ENCODE assay signal across 32 cellular contexts in genomic region chr4:5958199-5958735, GRCh38. TPM values are rescaled to one million over a fixed set of nuclear protein-coding genes. Genes with fewer than 3 reads are reported as not detected.
"Had no signal": no experiment of that assay in that cellular context is flagged by ENCODE, and none has a peak within 500 bp of the region (broad histone marks: within the 10 kb centered on the region; RNA-seq: fewer than 3 reads in every experiment).

No MANE protein-coding gene starts in this region.

- H3K9me3 ChIP-seq: colonic mucosa, esophagus squamous epithelium, heart right ventricle, ovary, psoas muscle, spleen, thoracic aorta, tibial nerve, upper lobe of left lung, uterus had no signal

- H3K27me3 Mint-ChIP-seq: stimulated activated memory B cell treated with anti-CD40 and anti-IgM and Interleukin-4, amounts not matched to agents 10 μg/mL and 1 μg/mL and 100 μg/mL, for 72 hours; stimulated activated naive CD8-positive, alpha-beta T cell treated with anti-CD3 and anti-CD28 coated beads, Interleukin-15, Interleukin-2, amounts not matched to agents 100 ng/mL and 50 ng/mL, for 24 hours had no signal

- H3K36me3 ChIP-seq: colonic mucosa, esophagus squamous epithelium, heart right ventricle, neural progenitor cell, ovary, spleen, thoracic aorta, tibial nerve, upper lobe of left lung, uterus had no signal

- DNase-seq: colonic mucosa; dermis blood vessel endothelial cell; effector memory CD4-positive, alpha-beta T cell; erythroblast; esophagus squamous epithelium; foreskin melanocyte; glutamatergic neuron; heart right ventricle; hippocampal formation; mesenchymal stem cell; midbrain; naive thymus-derived CD4-positive, alpha-beta T cell; occipital lobe; ovary; psoas muscle; right cardiac atrium; spleen; stimulated activated CD4-positive, alpha-beta T cell treated with anti-CD3 and anti-CD28 coated beads, Interleukin-4, amount 100 ng/mL, for 4 hours; uterus had no signal

- H3K4me1 ChIP-seq: colonic mucosa, psoas muscle, tibial nerve, uterus had no signal

- H3K4me3 ChIP-seq: colonic mucosa, esophagus squamous epithelium, heart right ventricle, neural progenitor cell, ovary, psoas muscle, skin epidermis, spleen, thoracic aorta, tibial nerve, upper lobe of left lung, uterus had no signal

- H2AFZ ChIP-seq: neural progenitor cell had no signal

- H3K9ac ChIP-seq: neural progenitor cell had no signal

- H3K36me3 Mint-ChIP-seq: naive thymus-derived CD4-positive, alpha-beta T cell; neural progenitor cell; stimulated activated memory B cell treated with anti-CD40 and anti-IgM and Interleukin-4, amounts not matched to agents 10 μg/mL and 1 μg/mL and 100 μg/mL, for 72 hours had no signal

- H3K4me3 Mint-ChIP-seq: naive thymus-derived CD4-positive, alpha-beta T cell; nephron; neural progenitor cell; stimulated activated memory B cell treated with anti-CD40 and anti-IgM and Interleukin-4, amounts not matched to agents 10 μg/mL and 1 μg/mL and 100 μg/mL, for 72 hours; stimulated activated naive CD8-positive, alpha-beta T cell treated with anti-CD3 and anti-CD28 coated beads, Interleukin-15, Interleukin-2, amounts not matched to agents 100 ng/mL and 50 ng/mL, for 24 hours had no signal

- H3K27me3 ChIP-seq: colonic mucosa, neural progenitor cell, ovary, tibial nerve, upper lobe of left lung, uterus had no signal

- H3K4me1 Mint-ChIP-seq: stimulated activated memory B cell treated with anti-CD40 and anti-IgM and Interleukin-4, amounts not matched to agents 10 μg/mL and 1 μg/mL and 100 μg/mL, for 72 hours had no signal

- ATAC-seq: heart right ventricle; left lobe of liver; naive thymus-derived CD4-positive, alpha-beta T cell; psoas muscle; right cardiac atrium; stimulated activated memory B cell treated with anti-CD40 and anti-IgM and Interleukin-4, amounts not matched to agents 10 μg/mL and 1 μg/mL and 100 μg/mL, for 72 hours had no signal

- H3K27ac ChIP-seq: colonic mucosa, esophagus squamous epithelium, heart right ventricle, neural progenitor cell, ovary, psoas muscle, skin epidermis, spleen, thoracic aorta, tibial nerve, upper lobe of left lung, uterus had no signal

- H3K27ac Mint-ChIP-seq: naive thymus-derived CD4-positive, alpha-beta T cell; neural progenitor cell; stimulated activated memory B cell treated with anti-CD40 and anti-IgM and Interleukin-4, amounts not matched to agents 10 μg/mL and 1 μg/mL and 100 μg/mL, for 72 hours; stimulated activated naive CD8-positive, alpha-beta T cell treated with anti-CD3 and anti-CD28 coated beads, Interleukin-15, Interleukin-2, amounts not matched to agents 100 ng/mL and 50 ng/mL, for 24 hours had no signal

- H3K4me2 ChIP-seq: neural progenitor cell had no signal

- H3K9me3 Mint-ChIP-seq: nephron; neural progenitor cell; stimulated activated memory B cell treated with anti-CD40 and anti-IgM and Interleukin-4, amounts not matched to agents 10 μg/mL and 1 μg/mL and 100 μg/mL, for 72 hours; stimulated activated naive CD8-positive, alpha-beta T cell treated with anti-CD3 and anti-CD28 coated beads, Interleukin-15, Interleukin-2, amounts not matched to agents 100 ng/mL and 50 ng/mL, for 24 hours had no signal

RNA-seq across cellular contexts. Expression of gene C4orf50, which starts 60.0 kb away (rescaled TPM):
- total RNA-seq: chondrocyte, left lobe of liver, lower leg skin, psoas muscle, renal cortical epithelial cell had no signal
- polyA plus RNA-seq: heart right ventricle; keratinocyte; naive thymus-derived CD4-positive, alpha-beta T cell; psoas muscle had no signal
